ENCODE assay signal across 18 cellular contexts in genomic region chr4:53651142-53651720, GRCh38. TPM values are rescaled to one million over a fixed set of nuclear protein-coding genes. Genes with fewer than 3 reads are reported as not detected.
DNase-seq lines count a peak whose midpoint lies in the region; FAIRE-seq and TF ChIP-seq lines count a peak whose summit lies in the region.
"Had no signal": no experiment of that assay in that cellular context is flagged by ENCODE, and none has a peak within 500 bp of the region (broad histone marks: within the 10 kb centered on the region; RNA-seq: fewer than 3 reads in every experiment).

No MANE protein-coding gene starts in this region.

- no peak for TF ChIP-seq CTCF in astrocyte (IDR thresholded peaks at IDR 0.05; ENCODE audit: insufficient read depth, low read depth, low read length)
- TF ChIP-seq CTCF in left ventricle myocardium inferior (IDR thresholded peaks at IDR 0.05; ENCODE audit: borderline replicate concordance), result no peak
- no peak for TF ChIP-seq CTCF in parathyroid adenoma (IDR thresholded peaks at IDR 0.05)
- no peak for TF ChIP-seq CTCF in chondrocyte (IDR thresholded peaks at IDR 0.05)

- intact Hi-C loops in left ventricle myocardium inferior (cut with micrococcal nuclease), result no loop called here

- H3K27ac ChIP-seq in astrocyte (ENCODE audit: low read depth, low read length), result no peak overlapping the region
- peak overlapping the region; percentile 83 for H3K27ac ChIP-seq in left ventricle myocardium inferior (replicated peaks)
- H3K27ac ChIP-seq in parathyroid adenoma, result peak overlapping the region; percentile 57
- H3K27ac ChIP-seq: ovary had no signal

- H3K4me1 ChIP-seq in astrocyte (ENCODE audit: insufficient read depth, low read length), result no peaks in the 10 kb centered on the region
- peaks cover 44% of the 10 kb centered on the region for H3K4me1 ChIP-seq in left ventricle myocardium inferior
- no peaks in the 10 kb centered on the region for H3K4me1 ChIP-seq in parathyroid adenoma

- no peaks in the 10 kb centered on the region for H3K36me3 Mint-ChIP-seq in astrocyte (ENCODE audit: low read depth, unreplicated experiment)
- H3K36me3 Mint-ChIP-seq in chondrocyte (ENCODE audit: low read depth), result no peaks in the 10 kb centered on the region

- no peak overlapping the region for H3K4me3 Mint-ChIP-seq in astrocyte (ENCODE audit: unreplicated experiment)
- no peak overlapping the region for H3K4me3 Mint-ChIP-seq in chondrocyte (ENCODE audit: unreplicated experiment)
- H3K4me3 Mint-ChIP-seq: activated CD4-positive, alpha-beta T cell treated with anti-CD3 and anti-CD28 coated beads, Interleukin-2, amount 10 ng/mL, durations not matched to agents 24 days and 14 days; activated T-cell treated with anti-CD3 and anti-CD28 coated beads, Interleukin-2, amount 50 U/mL, for 72 hours had no signal

- H3K9me3 ChIP-seq in astrocyte (ENCODE audit: insufficient read depth, low read depth, low read length) (no peaks in the 10 kb centered on the region), left ventricle myocardium inferior (replicated peaks) (no peaks in the 10 kb centered on the region), parathyroid adenoma (ENCODE audit: control insufficient read depth, low read length) (no peaks in the 10 kb centered on the region)
- H3K9me3 ChIP-seq: ovary had no signal

- FAIRE-seq in astrocyte (lab: Jason Lieb, UNC), result no peak
- FAIRE-seq: GM12891 had no signal

- peaks cover 10% of the 10 kb centered on the region for H3K27me3 Mint-ChIP-seq in astrocyte (ENCODE audit: low read depth, unreplicated experiment)
- H3K27me3 Mint-ChIP-seq in chondrocyte (ENCODE audit: low read depth), result no peaks in the 10 kb centered on the region
- H3K27me3 Mint-ChIP-seq: activated CD4-positive, alpha-beta T cell treated with anti-CD3 and anti-CD28 coated beads, Interleukin-2, amount 10 ng/mL, durations not matched to agents 24 days and 14 days had no signal

- H3K9me3 Mint-ChIP-seq in astrocyte (ENCODE audit: unreplicated experiment), result no peaks in the 10 kb centered on the region
- H3K9me3 Mint-ChIP-seq in chondrocyte (ENCODE audit: low read depth), result no peaks in the 10 kb centered on the region
- H3K9me3 Mint-ChIP-seq: activated CD4-positive, alpha-beta T cell treated with anti-CD3 and anti-CD28 coated beads, Interleukin-2, amount 10 ng/mL, durations not matched to agents 24 days and 14 days; activated T-cell treated with anti-CD3 and anti-CD28 coated beads, Interleukin-2, amount 50 U/mL, for 72 hours had no signal

- H3K79me2 ChIP-seq in astrocyte (ENCODE audit: insufficient read depth, low read length), result no peaks in the 10 kb centered on the region
- no peaks in the 10 kb centered on the region for H3K79me2 ChIP-seq in parathyroid adenoma

- no peaks in the 10 kb centered on the region for H4K20me1 ChIP-seq in astrocyte (ENCODE audit: insufficient read depth, low read length)

- no peak overlapping the region for H3K4me3 ChIP-seq in astrocyte (ENCODE audit: insufficient read depth, low read depth, low read length)
- peak overlapping the region; percentile 59 for H3K4me3 ChIP-seq in left ventricle myocardium inferior
- no peak overlapping the region for H3K4me3 ChIP-seq in parathyroid adenoma (ENCODE audit: low read depth, low read length)
- H3K4me3 ChIP-seq: ovary had no signal

- H3K27ac Mint-ChIP-seq in astrocyte (ENCODE audit: unreplicated experiment), result no peak overlapping the region
- no peak overlapping the region for H3K27ac Mint-ChIP-seq in chondrocyte (ENCODE audit: unreplicated experiment)
- H3K27ac Mint-ChIP-seq: activated CD4-positive, alpha-beta T cell treated with anti-CD3 and anti-CD28 coated beads, Interleukin-2, amount 10 ng/mL, durations not matched to agents 24 days and 14 days; activated T-cell treated with anti-CD3 and anti-CD28 coated beads, Interleukin-2, amount 50 U/mL, for 72 hours had no signal

- H3K27me3 ChIP-seq in astrocyte (ENCODE audit: insufficient read depth, low read length), result no peaks in the 10 kb centered on the region
- no peaks in the 10 kb centered on the region for H3K27me3 ChIP-seq in left ventricle myocardium inferior (ENCODE audit: low read depth)
- H3K27me3 ChIP-seq in parathyroid adenoma (ENCODE audit: control insufficient read depth, insufficient read depth, low read length), result no peaks in the 10 kb centered on the region
- H3K27me3 ChIP-seq: ovary had no signal

- H2AFZ ChIP-seq in astrocyte (ENCODE audit: low read depth, low read length) (no peak overlapping the region), parathyroid adenoma (no peak overlapping the region)

- H3K4me2 ChIP-seq in astrocyte (ENCODE audit: low read length) (no peak overlapping the region), parathyroid adenoma (ENCODE audit: low read length) (no peak overlapping the region)

- H3K9ac ChIP-seq in astrocyte (ENCODE audit: low read length), result no peak overlapping the region
- no peak overlapping the region for H3K9ac ChIP-seq in parathyroid adenoma

- DNase-seq in A172 (ENCODE audit: low spot score) (peak; percentile 2), astrocyte (ENCODE audit: low read depth) (peak; percentile 2), left ventricle myocardium inferior (peak; percentile 37), NCI-H1417 (lab: John Stamatoyannopoulos, UW) (no peak), middle frontal gyrus (ENCODE audit: extremely low spot score, low spot score) (no peak), SHP77 (lab: John Stamatoyannopoulos, UW) (no peak), chondrocyte (ENCODE audit: low spot score) (no peak)
- DNase-seq: activated CD4-positive, alpha-beta T cell treated with anti-CD3 and anti-CD28 coated beads, Interleukin-2, amount 10 ng/mL, durations not matched to agents 24 days and 14 days; activated T-cell treated with anti-CD3 and anti-CD28 coated beads, Interleukin-2, amount 50 U/mL, for 72 hours; cortex of kidney; Kasumi-1; NCI-H1694 treated with DMSO at 0.1 percent for 48 hours; substantia nigra had no signal

- peaks cover 8% of the 10 kb centered on the region for H3K4me1 Mint-ChIP-seq in astrocyte (ENCODE audit: low read depth, unreplicated experiment)
- H3K4me1 Mint-ChIP-seq in chondrocyte (ENCODE audit: low read depth), result peaks cover 15% of the 10 kb centered on the region
- H3K4me1 Mint-ChIP-seq: activated CD4-positive, alpha-beta T cell treated with anti-CD3 and anti-CD28 coated beads, Interleukin-2, amount 10 ng/mL, durations not matched to agents 24 days and 14 days had no signal

- H3K36me3 ChIP-seq in astrocyte (ENCODE audit: insufficient read depth, low read length) (no peaks in the 10 kb centered on the region), left ventricle myocardium inferior (no peaks in the 10 kb centered on the region), parathyroid adenoma (ENCODE audit: control insufficient read depth, insufficient read depth, low read length) (no peaks in the 10 kb centered on the region)
- H3K36me3 ChIP-seq: ovary had no signal

RNA-seq across cellular contexts. Expression of gene LNX1, which starts 59.9 kb away (rescaled TPM):
- 1.2 and 1.9 TPM in 2 replicates for total RNA-seq in A172 (2014; rRNA removed; shearing (Covaris generic))
- total RNA-seq in astrocyte (2.5 and 4.4 TPM in 2 replicates), left ventricle myocardium inferior (9.5 TPM), chondrocyte (1.1 to 2.3 TPM (median 1.8 TPM) in 3 replicates)
- total RNA-seq: A673; activated CD4-positive, alpha-beta T cell treated with anti-CD3 and anti-CD28 coated beads, Interleukin-2, amount 10 ng/mL, durations not matched to agents 24 days and 14 days; NCI-H460 had no signal

Comparison
In these comparisons a context has a peak if more than half of its experiments do, and no peak if none do; other contexts are left out.
1. DNase-seq: peak in A172 (single experiment), astrocyte (single experiment) and left ventricle myocardium inferior (single experiment); none in NCI-H1417 (0 of 3), middle frontal gyrus (single experiment), SHP77 (0 of 2) and chondrocyte (single experiment).